15 cellular contexts compared by ENCODE assay signal in the genomic region with DNA sequence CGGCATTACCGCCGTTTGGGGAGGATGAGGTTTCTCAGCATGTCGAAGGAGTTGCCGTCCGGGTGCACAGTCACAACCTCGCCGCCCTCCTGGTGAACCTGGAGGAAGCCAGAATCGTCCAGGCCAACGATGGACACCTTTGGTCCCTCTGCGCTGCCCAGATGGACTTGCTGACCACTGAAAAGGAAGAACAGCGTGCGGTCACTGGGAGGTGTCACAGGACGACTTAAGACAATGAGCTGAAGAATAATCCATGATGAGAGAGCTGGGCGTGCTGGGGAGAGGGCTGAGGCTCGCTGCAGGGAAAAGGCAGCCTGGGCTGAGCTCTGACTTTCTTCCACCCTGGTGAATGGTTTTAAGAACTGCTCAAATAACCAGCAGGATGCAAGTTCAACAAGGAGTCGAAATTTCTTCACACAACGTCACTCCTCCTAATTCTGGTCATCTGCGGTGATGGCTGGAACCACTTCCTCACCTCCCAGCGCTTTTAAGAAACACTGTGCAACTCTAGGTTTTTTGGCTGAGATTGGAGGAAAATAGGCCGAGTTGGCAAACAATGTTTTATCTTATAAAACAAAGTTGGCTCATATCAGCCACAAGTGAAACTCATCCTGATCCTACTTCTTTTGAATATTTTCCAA. TPM values are rescaled to one million over a fixed set of nuclear protein-coding genes. Genes with fewer than 3 reads are reported as not detected.
"Had no signal": no experiment of that assay in that cellular context is flagged by ENCODE, and none has a peak within 500 bp of the region (broad histone marks: within the 10 kb centered on the region; RNA-seq: fewer than 3 reads in every experiment).

No MANE protein-coding gene starts in this region.

- DNase-seq: activated CD4-positive, alpha-beta memory T cell treated with anti-CD3 and anti-CD28 coated beads for 36 hours; activated CD4-positive, alpha-beta T cell treated with anti-CD3 and anti-CD28 coated beads for 36 hours; activated CD8-positive, alpha-beta memory T cell treated with anti-CD3 and anti-CD28 coated beads, Interleukin-2, amount 10 ng/mL, durations not matched to agents 7 days and 5 days; activated T-cell treated with anti-CD3 and anti-CD28 coated beads, Interleukin-2, amount 50 U/mL, for 1 hour; adrenal gland; central memory CD4-positive, alpha-beta T cell; effector CD4-positive, alpha-beta T cell; glutamatergic neuron; immature natural killer cell; midbrain; retina; stimulated activated CD4-positive, alpha-beta T cell treated with anti-CD3 and anti-CD28 coated beads, Interleukin-2, amount 100 ng/mL, for 48 hours; stimulated activated naive B cell treated with anti-CD40 and anti-IgM and Interleukin-4, amounts not matched to agents 10 μg/mL and 1 μg/mL and 100 μg/mL, for 72 hours had no signal

- H3K9me3 ChIP-seq: adrenal gland had no signal

- H3K27ac ChIP-seq: adrenal gland, coronary artery had no signal

- H3K4me1 ChIP-seq: adrenal gland had no signal

- H3K4me3 ChIP-seq: adrenal gland, coronary artery, lung had no signal

- ATAC-seq: activated CD4-positive, alpha-beta T cell treated with anti-CD3 and anti-CD28 coated beads for 36 hours; activated CD8-positive, alpha-beta memory T cell treated with anti-CD3 and anti-CD28 coated beads, Interleukin-2, amount 10 ng/mL, durations not matched to agents 7 days and 5 days; stimulated activated naive B cell treated with anti-CD40 and anti-IgM and Interleukin-4, amounts not matched to agents 10 μg/mL and 1 μg/mL and 100 μg/mL, for 72 hours had no signal

RNA-seq across cellular contexts. Expression of a gene that starts 55.4 kb away (rescaled TPM):
- polyA plus RNA-seq: immature natural killer cell, lung had no signal
